ENCODE assay signal across 1 cellular context in genomic region chr16:89090669-89091426, GRCh38.
TF ChIP-seq lines count a peak whose summit lies in the region.

No MANE protein-coding gene starts in this region.

TF ChIP-seq in HepG2, 621 proteins besides CTCF, POLR2A, EP300 and RAD21 (continued from another document):
- TF ChIP-seq ARID3A (IDR thresholded peaks at IDR 0.05; ENCODE audit: low read depth, low read length), result no peak
- TF ChIP-seq, protein P1, sequence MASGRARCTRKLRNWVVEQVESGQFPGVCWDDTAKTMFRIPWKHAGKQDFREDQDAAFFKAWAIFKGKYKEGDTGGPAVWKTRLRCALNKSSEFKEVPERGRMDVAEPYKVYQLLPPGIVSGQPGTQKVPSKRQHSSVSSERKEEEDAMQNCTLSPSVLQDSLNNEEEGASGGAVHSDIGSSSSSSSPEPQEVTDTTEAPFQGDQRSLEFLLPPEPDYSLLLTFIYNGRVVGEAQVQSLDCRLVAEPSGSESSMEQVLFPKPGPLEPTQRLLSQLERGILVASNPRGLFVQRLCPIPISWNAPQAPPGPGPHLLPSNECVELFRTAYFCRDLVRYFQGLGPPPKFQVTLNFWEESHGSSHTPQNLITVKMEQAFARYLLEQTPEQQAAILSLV (CRISPR knock-in tag; IDR thresholded peaks at IDR 0.05; ENCODE audit: borderline replicate concordance), result no peak
- peak; percentile 31; the same call in 1 of the 2 replicates for TF ChIP-seq PAXIP1 (CRISPR knock-in tag; conservative IDR thresholded peaks at IDR 0.05)
- no peak for TF ChIP-seq STAT5B (CRISPR knock-in tag; IDR thresholded peaks at IDR 0.05)
- TF ChIP-seq, protein P2, sequence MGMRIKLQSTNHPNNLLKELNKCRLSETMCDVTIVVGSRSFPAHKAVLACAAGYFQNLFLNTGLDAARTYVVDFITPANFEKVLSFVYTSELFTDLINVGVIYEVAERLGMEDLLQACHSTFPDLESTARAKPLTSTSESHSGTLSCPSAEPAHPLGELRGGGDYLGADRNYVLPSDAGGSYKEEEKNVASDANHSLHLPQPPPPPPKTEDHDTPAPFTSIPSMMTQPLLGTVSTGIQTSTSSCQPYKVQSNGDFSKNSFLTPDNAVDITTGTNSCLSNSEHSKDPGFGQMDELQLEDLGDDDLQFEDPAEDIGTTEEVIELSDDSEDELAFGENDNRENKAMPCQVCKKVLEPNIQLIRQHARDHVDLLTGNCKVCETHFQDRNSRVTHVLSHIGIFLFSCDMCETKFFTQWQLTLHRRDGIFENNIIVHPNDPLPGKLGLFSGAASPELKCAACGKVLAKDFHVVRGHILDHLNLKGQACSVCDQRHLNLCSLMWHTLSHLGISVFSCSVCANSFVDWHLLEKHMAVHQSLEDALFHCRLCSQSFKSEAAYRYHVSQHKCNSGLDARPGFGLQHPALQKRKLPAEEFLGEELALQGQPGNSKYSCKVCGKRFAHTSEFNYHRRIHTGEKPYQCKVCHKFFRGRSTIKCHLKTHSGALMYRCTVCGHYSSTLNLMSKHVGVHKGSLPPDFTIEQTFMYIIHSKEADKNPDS (CRISPR knock-in tag; IDR thresholded peaks at IDR 0.05), result no peak
- TF ChIP-seq ZNF788 (CRISPR knock-in tag; IDR thresholded peaks at IDR 0.05; ENCODE audit: borderline replicate concordance), result no peak
- TF ChIP-seq GTF2F1 (IDR thresholded peaks at IDR 0.05; ENCODE audit: low read length), result no peak
- no peak for TF ChIP-seq FOXP1 (IDR thresholded peaks at IDR 0.05)
- no peak; the same call in 1 of the 2 replicates for TF ChIP-seq FOXP1 (CRISPR knock-in tag; IDR thresholded peaks at IDR 0.05)
- no peak for TF ChIP-seq CSRNP2 (CRISPR knock-in tag; conservative IDR thresholded peaks at IDR 0.05; ENCODE audit: low read depth)
- TF ChIP-seq MXD3 (CRISPR knock-in tag; IDR thresholded peaks at IDR 0.05), result no peak
- peak; percentile 36; the same call in 1 of the 2 replicates for TF ChIP-seq GABPB1 (CRISPR knock-in tag; IDR thresholded peaks at IDR 0.05)
- no peak for TF ChIP-seq ZBTB14 (CRISPR knock-in tag; IDR thresholded peaks at IDR 0.05)
- peak; percentile 55; the same call in 1 of the 2 replicates for TF ChIP-seq ZNF337 (CRISPR knock-in tag; IDR thresholded peaks at IDR 0.05; ENCODE audit: borderline replicate concordance, low read depth)
- TF ChIP-seq ZNF333 (CRISPR knock-in tag; IDR thresholded peaks at IDR 0.05; ENCODE audit: borderline replicate concordance), result 0 out of 2 replicates have a peak, but pooled peaks have one; percentile 12
